ENCODE assay signal across 8 cellular contexts in genomic region chr9:131755541-131756198, GRCh38. TPM values are rescaled to one million over a fixed set of nuclear protein-coding genes. Genes with fewer than 3 reads are reported as not detected.
DNase-seq lines count a peak whose midpoint lies in the region; ATAC-seq and TF ChIP-seq lines count a peak whose summit lies in the region.

No MANE protein-coding gene starts in this region.

- H3K27me3 Mint-ChIP-seq in activated CD8-positive, alpha-beta T cell treated with anti-CD3 and anti-CD28 coated beads, Interleukin-2, amount 10 ng/mL, durations not matched to agents 7 days and 5 days (ENCODE audit: low read depth) = peaks cover 16% of the 10 kb centered on the region

- TF ChIP-seq CTCF in GM12864 (IDR thresholded peaks at IDR 0.05; ENCODE audit: low read depth, low read length, missing control alignments) = peak; percentile 97

- H3K4me3 ChIP-seq in GM12864 (ENCODE audit: low read depth, low read length) = no peak overlapping the region
- H3K4me3 ChIP-seq in mesenchymal stem cell (ENCODE audit: insufficient read depth in 1 of 2, low read depth in 1 of 2, low read length in 2 of 2) = no peak overlapping the region

- peak; percentile 99 for ATAC-seq in activated CD8-positive, alpha-beta T cell treated with anti-CD3 and anti-CD28 coated beads, Interleukin-2, amount 10 ng/mL, durations not matched to agents 7 days and 5 days
- ATAC-seq in GM21381 (IDR thresholded peaks at IDR 0.05; ENCODE audit: unreplicated experiment) = no peak

- no peak overlapping the region for H4K8ac ChIP-seq in mesenchymal stem cell (ENCODE audit: low read length)

- CTCF ChIA-PET in activated CD8-positive, alpha-beta T cell treated with anti-CD3 and anti-CD28 coated beads, Interleukin-2, amount 10 ng/mL, durations not matched to agents 7 days and 5 days (lab: Charles Lee) = interaction anchor here (0.5 to 3.4 kb wide), 13 partner anchors 11 to 594 kb away, joined by 3 to 25 read pairs (median 4); no protein-coding TSS in a partner anchor

- H2BK15ac ChIP-seq in mesenchymal stem cell (ENCODE audit: low read depth, poor library complexity, severe bottlenecking) = no peak overlapping the region

- H3K9me3 Mint-ChIP-seq in activated CD8-positive, alpha-beta T cell treated with anti-CD3 and anti-CD28 coated beads, Interleukin-2, amount 10 ng/mL, durations not matched to agents 7 days and 5 days (ENCODE audit: insufficient read depth) = no peaks in the 10 kb centered on the region

- POLR2A ChIA-PET in activated CD8-positive, alpha-beta T cell treated with anti-CD3 and anti-CD28 coated beads, Interleukin-2, amount 10 ng/mL, durations not matched to agents 7 days and 5 days (lab: Charles Lee) = no interaction called here

- H4K91ac ChIP-seq in mesenchymal stem cell (ENCODE audit: low read length) = no peak overlapping the region

- no peak overlapping the region for H3K9ac ChIP-seq in mesenchymal stem cell (ENCODE audit: low read length)

- H3K18ac ChIP-seq in mesenchymal stem cell (ENCODE audit: low read depth in 1 of 2, low read length in 2 of 2) = no peak overlapping the region

- no peaks in the 10 kb centered on the region for H3K4me1 ChIP-seq in mesenchymal stem cell (ENCODE audit: control insufficient read depth, insufficient read depth, low read depth, low read length)

- H2BK120ac ChIP-seq in mesenchymal stem cell (ENCODE audit: low read depth, low read length) = no peak overlapping the region

- H3K36me3 Mint-ChIP-seq in activated CD8-positive, alpha-beta T cell treated with anti-CD3 and anti-CD28 coated beads, Interleukin-2, amount 10 ng/mL, durations not matched to agents 7 days and 5 days (ENCODE audit: low read depth) = no peaks in the 10 kb centered on the region

- 30% methylated on average over 12 of the region's 13 CpGs for WGBS in mesenchymal stem cell

- H2AFZ ChIP-seq in mesenchymal stem cell (ENCODE audit: low read depth, low read length) = no peak overlapping the region

- H3K27ac Mint-ChIP-seq in activated CD8-positive, alpha-beta T cell treated with anti-CD3 and anti-CD28 coated beads, Interleukin-2, amount 10 ng/mL, durations not matched to agents 7 days and 5 days = no peak overlapping the region

- H3K4me2 ChIP-seq in mesenchymal stem cell (ENCODE audit: low read length, poor library complexity, severe bottlenecking) = no peak overlapping the region

- H3K4me1 Mint-ChIP-seq in activated CD8-positive, alpha-beta T cell treated with anti-CD3 and anti-CD28 coated beads, Interleukin-2, amount 10 ng/mL, durations not matched to agents 7 days and 5 days (ENCODE audit: low read depth) = peaks cover 5% of the 10 kb centered on the region

- H2AK5ac ChIP-seq in mesenchymal stem cell (ENCODE audit: low read length, severe bottlenecking) = no peak overlapping the region

- no peak overlapping the region for H3K27ac ChIP-seq in mesenchymal stem cell (ENCODE audit: low read length, poor library complexity, severe bottlenecking)

- H3K14ac ChIP-seq in mesenchymal stem cell (ENCODE audit: low read length in 2 of 2) = no peak overlapping the region

- no peak for DNase-seq in GM12864 (ENCODE audit: low read depth)
- DNase-seq in HUDEP-2 (lab: John Stamatoyannopoulos, UW; ENCODE audit: unreplicated experiment in 76 of 76) = peak in 64 of 76 experiments; percentile 12 to 83 (median 54)
- DNase-seq in NOMO-1 (lab: John Stamatoyannopoulos, UW; ENCODE audit: unreplicated experiment in 2 of 2) = peak; percentile 79 to 82
- peak; percentile 92 for DNase-seq in activated CD8-positive, alpha-beta T cell treated with anti-CD3 and anti-CD28 coated beads, Interleukin-2, amount 10 ng/mL, durations not matched to agents 7 days and 5 days
- peak; percentile 82 for DNase-seq in effector CD4-positive, alpha-beta T cell
- peak; percentile 82 for DNase-seq in mesenchymal stem cell
- peak; percentile 60 to 74 for DNase-seq in stimulated activated CD8-positive, alpha-beta memory T cell treated with anti-CD3 and anti-CD28 coated beads, Interleukin-2, amount 100 ng/mL, for 1 hour (ENCODE audit: low read depth in 2 of 2)

- no peaks in the 10 kb centered on the region for H3K79me1 ChIP-seq in mesenchymal stem cell (replicated peaks; ENCODE audit: low read length, poor library complexity, severe bottlenecking)

- H3K36me3 ChIP-seq in mesenchymal stem cell (ENCODE audit: control insufficient read depth in 1 of 2, insufficient read depth in 2 of 2, low read depth in 1 of 2, low read length in 2 of 2) = peaks cover 0 to 3% of the 10 kb centered on the region in 2 experiments

- H3K27me3 ChIP-seq in mesenchymal stem cell (ENCODE audit: control insufficient read depth in 1 of 2, insufficient read depth in 1 of 2, low read length in 2 of 2) = peaks cover 21 to 63% of the 10 kb centered on the region in 2 experiments

- no peaks in the 10 kb centered on the region for H3K9me3 ChIP-seq in mesenchymal stem cell (ENCODE audit: control insufficient read depth, low read length)

- H2BK5ac ChIP-seq in mesenchymal stem cell (ENCODE audit: low read depth, low read length, poor library complexity, severe bottlenecking) = no peak overlapping the region

- no peak overlapping the region for H3K4me3 Mint-ChIP-seq in activated CD8-positive, alpha-beta T cell treated with anti-CD3 and anti-CD28 coated beads, Interleukin-2, amount 10 ng/mL, durations not matched to agents 7 days and 5 days

- no peak overlapping the region for H2BK12ac ChIP-seq in mesenchymal stem cell (ENCODE audit: low read length in 2 of 2)

- no peak overlapping the region for H3K23ac ChIP-seq in mesenchymal stem cell (ENCODE audit: low read length in 2 of 2)

- no peak overlapping the region for H3K4ac ChIP-seq in mesenchymal stem cell (ENCODE audit: low read depth in 1 of 2, low read length in 2 of 2)

RNA-seq across cellular contexts. Expression of gene RAPGEF1, which starts 15.8 kb away (rescaled TPM):
- total RNA-seq in activated CD8-positive, alpha-beta T cell treated with anti-CD3 and anti-CD28 coated beads, Interleukin-2, amount 10 ng/mL, durations not matched to agents 7 days and 5 days = 100 to 1,000 TPM; 128 TPM
- polyA plus RNA-seq in mesenchymal stem cell (2013, experiment 1 of 2) = 27.5 TPM
- polyA plus RNA-seq in mesenchymal stem cell (2013, experiment 2 of 2) = 26.0 TPM
